8 cellular contexts compared by ENCODE assay signal in genomic region chr6:149567194-149567586, GRCh38.
A peak's percentile ranks its signal among the peaks of the same experiment; 100 is the strongest.
DNase-seq lines count a peak whose midpoint lies in the region; ATAC-seq and TF ChIP-seq lines count a peak whose summit lies in the region.

No MANE protein-coding gene starts in this region.

- no peak for ATAC-seq in GM21825 (IDR thresholded peaks at IDR 0.05; ENCODE audit: unreplicated experiment)

- no peaks in the 10 kb centered on the region for H3K36me3 ChIP-seq in BLaER1

- no peak for TF ChIP-seq EP300 in Ishikawa (IDR thresholded peaks at IDR 0.05; ENCODE audit: borderline replicate concordance)

- peak overlapping the region; percentile 10 to 85 (median 85) for H3K27ac Mint-ChIP-seq in nephron

- no peaks in the 10 kb centered on the region for H3K27me3 ChIP-seq in BLaER1

- DNase-seq in coronary artery (ENCODE audit: low spot score) (no peak), epidermal melanocyte (ENCODE audit: insufficient read length, low spot score) (no peak), KG1 (lab: John Stamatoyannopoulos, UW) (no peak)
- no peak for DNase-seq in activated effector memory CD4-positive, alpha-beta T cell treated with anti-CD3 and anti-CD28 coated beads, Interleukin-2, amount 50 U/mL, for 16 hours

- peak overlapping the region; percentile 82 for H3K4me2 ChIP-seq in BLaER1

- H4K20me1 ChIP-seq in BLaER1: peaks cover 52% of the 10 kb centered on the region

- no peaks in the 10 kb centered on the region for H3K9me3 ChIP-seq in BLaER1

- peak overlapping the region; percentile 87 for H3K27ac ChIP-seq in BLaER1
- peak overlapping the region; percentile 90 to 96 for H3K27ac ChIP-seq in coronary artery

- peak overlapping the region; percentile 99 for H3K4me3 ChIP-seq in BLaER1
- peak overlapping the region; percentile 98 for H3K4me3 ChIP-seq in coronary artery

- TF ChIP-seq CTCF in coronary artery (IDR thresholded peaks at IDR 0.05): no peak
- no peak for TF ChIP-seq CTCF in nephron (IDR thresholded peaks at IDR 0.05; ENCODE audit: unreplicated experiment in 3 of 3)

- peaks cover 6% of the 10 kb centered on the region for H3K27me3 Mint-ChIP-seq in nephron (ENCODE audit: low read depth)

- H3K4me1 ChIP-seq in BLaER1: peaks cover 21% of the 10 kb centered on the region

- H3K9me3 Mint-ChIP-seq in nephron: no peaks in the 10 kb centered on the region

- no peak for TF ChIP-seq RAD21 in Ishikawa (IDR thresholded peaks at IDR 0.05; ENCODE audit: low read depth)

- H3K4me1 Mint-ChIP-seq in nephron: peaks cover 14% of the 10 kb centered on the region

- H3K36me3 Mint-ChIP-seq in nephron (ENCODE audit: low read depth): peaks cover 4% of the 10 kb centered on the region

- peak overlapping the region; percentile 94 for H3K9ac ChIP-seq in BLaER1

- peak overlapping the region; percentile 91 to 95 (median 91) for H3K4me3 Mint-ChIP-seq in nephron

TF ChIP-seq in Ishikawa, 13 proteins besides CTCF, POLR2A, EP300 and RAD21:
- TF ChIP-seq USF1 (IDR thresholded peaks at IDR 0.05) (0 out of 2 replicates have a peak, but pooled peaks have one; percentile 1), FOXM1 (IDR thresholded peaks at IDR 0.05; ENCODE audit: borderline replicate concordance, low read depth) (no peak)
